In the genomic region with DNA sequence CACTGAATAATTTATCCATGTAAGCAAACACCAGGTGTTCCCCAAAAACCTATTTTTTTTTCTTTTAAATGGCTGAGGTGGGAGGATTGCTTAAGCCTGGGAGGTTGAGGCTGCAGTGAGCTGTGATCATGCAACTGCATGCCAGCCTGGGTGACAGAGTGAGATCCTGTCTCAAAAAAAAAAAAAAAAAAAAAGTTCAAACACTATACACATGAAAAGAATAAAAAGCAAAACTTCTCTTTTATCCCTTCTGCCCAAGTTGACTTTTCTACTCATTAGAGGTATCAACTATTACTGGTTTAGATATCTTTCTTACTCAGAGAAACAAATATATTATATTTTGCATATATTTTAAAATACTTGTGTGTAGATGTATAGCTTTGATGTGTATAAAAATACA, we compare ENCODE assay signal across 8 cellular contexts.
"Had no signal": no experiment of that assay in that cellular context is flagged by ENCODE, and none has a peak within 500 bp of the region (broad histone marks: within the 10 kb centered on the region; RNA-seq: fewer than 3 reads in every experiment).

No MANE protein-coding gene starts in this region.

- H3K9me3 ChIP-seq: HAP-1 had no signal

- DNase-seq: GM23248, GOT3, H7, IMR-90, KG1 had no signal

- ATAC-seq: HCT116, K562 had no signal

- H3K4me3 ChIP-seq: GM23248, HAP-1, K562 had no signal

- H3K27ac ChIP-seq: GM23248 had no signal
